ENCODE assay signal across 8 cellular contexts in the genomic region with DNA sequence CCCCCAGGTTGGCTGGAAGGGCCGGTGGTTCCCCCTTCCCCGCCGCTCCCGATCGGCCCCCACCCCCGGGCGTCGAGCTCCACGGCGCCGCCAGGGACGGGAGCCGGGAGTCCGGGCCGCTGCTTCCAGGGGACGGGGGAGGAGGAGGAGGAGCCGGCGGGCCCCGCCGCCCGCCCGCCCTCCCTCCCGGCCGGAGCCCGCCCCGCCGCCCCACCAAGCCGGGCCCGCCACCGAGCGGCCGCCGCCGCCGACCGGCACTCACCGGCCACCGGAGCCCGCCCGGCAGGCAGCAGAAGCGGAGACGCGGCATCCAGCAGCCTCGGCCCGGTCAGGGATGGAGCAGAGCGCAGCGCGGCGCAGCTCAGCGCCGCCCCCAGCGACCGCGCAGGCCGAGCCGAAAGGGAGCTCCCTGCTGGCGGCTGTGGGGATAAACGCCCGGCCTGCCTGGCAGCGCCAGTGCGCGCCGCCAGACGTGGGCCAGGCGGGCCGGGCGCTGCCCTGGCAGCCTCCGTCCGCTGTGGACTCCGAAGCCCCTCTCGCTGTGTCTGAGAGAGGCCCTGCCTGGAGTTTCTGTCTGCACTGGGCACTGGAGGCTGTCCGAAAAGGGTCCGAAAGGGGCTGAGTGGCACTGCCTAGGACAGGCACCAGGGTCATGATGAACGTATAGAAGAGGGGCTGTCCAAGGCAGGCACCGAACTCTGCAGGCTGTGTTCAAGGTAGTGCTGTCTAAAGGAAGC. TPM values are rescaled to one million over a fixed set of nuclear protein-coding genes. Genes with fewer than 3 reads are reported as not detected.
DNase-seq lines count a peak whose midpoint lies in the region; ATAC-seq, FAIRE-seq and TF ChIP-seq lines count a peak whose summit lies in the region.

TSS of gene MYO18A (minus strand) at position 348 of the 737 bp plus-strand sequence. CDS start 13,458 bp downstream, outside the sequence.

- FAIRE-seq in HepG2 (lab: Jason Lieb, UNC) = no peak

- H3K36me3 Mint-ChIP-seq in dendritic cell treated with granulocyte-macrophage colony-stimulating factor and Interleukin-4, amounts not matched to agents 40 ng/mL and 50 ng/mL, for 4 days (ENCODE audit: low read depth) = peaks cover 7% of the 10 kb centered on the region

- H3K36me3 ChIP-seq in ACC112 (ENCODE audit: insufficient read depth, low read length) (no peaks in the 10 kb centered on the region), HepG2 (replicated peaks in 1 of 2; ENCODE audit: control insufficient read depth in 1 of 2, insufficient read depth in 2 of 2, low read length in 2 of 2) (no peaks in the 10 kb centered on the region)

- TF ChIP-seq RAD21 in HepG2 (CRISPR knock-in tag; IDR thresholded peaks at IDR 0.05) = peak; percentile 96

- peak within 1 kb of the TSS; percentile 84 for H3K27ac Mint-ChIP-seq in dendritic cell treated with granulocyte-macrophage colony-stimulating factor and Interleukin-4, amounts not matched to agents 40 ng/mL and 50 ng/mL, for 4 days

- H3K27ac ChIP-seq in ACC112 (ENCODE audit: low read depth, low read length) = no peak within 1 kb of the TSS
- peak within 1 kb of the TSS; percentile 98 for H3K27ac ChIP-seq in HepG2 (ENCODE audit: extremely low read length, insufficient read depth, low read length)

- CTCF ChIA-PET in HepG2 (lab: Yijun Ruan, JAX; ENCODE audit: low intra/inter-chr PET ratio, low total read pairs) = interaction anchor here (1.1 to 2.6 kb wide), 4 partner anchors 28 to 39 kb away, joined by 4 to 40 read pairs (median 6); no protein-coding TSS in a partner anchor

- H3K4me3 ChIP-seq in ACC112 (ENCODE audit: low read depth, low read length) (peak within 1 kb of the TSS; percentile 83), HepG2 (replicated peaks in 1 of 3; ENCODE audit: insufficient read depth in 1 of 3, low read depth in 2 of 3, low read length in 3 of 3) (peak within 1 kb of the TSS; percentile 68 to 88 (median 86))

- DNase-seq in NCI-H460 (ENCODE audit: extremely low read depth, low read depth) (peak; percentile 69), HepG2 (ENCODE audit: low spot score) (peak; percentile 45)
- peak; percentile 62 to 67 for DNase-seq in activated CD4-positive, alpha-beta T cell treated with anti-CD3 and anti-CD28 coated beads, Interleukin-2, amount 50 U/mL, for 24 hours (ENCODE audit: low read depth in 1 of 2, low spot score in 1 of 2)
- DNase-seq in stimulated activated CD4-positive, alpha-beta T cell treated with anti-CD3 and anti-CD28 coated beads, Interleukin-4, amount 100 ng/mL, for 1 hour = peak; percentile 83

- H3K4me1 Mint-ChIP-seq in dendritic cell treated with granulocyte-macrophage colony-stimulating factor and Interleukin-4, amounts not matched to agents 40 ng/mL and 50 ng/mL, for 4 days (ENCODE audit: low read depth) = peaks cover 58% of the 10 kb centered on the region

- TF ChIP-seq CTCF in HepG2 (CRISPR knock-in tag; IDR thresholded peaks at IDR 0.05) = peak; percentile 88

- H3K4me1 ChIP-seq in ACC112 (ENCODE audit: control insufficient read depth, insufficient read depth, low read length, unreplicated experiment) (peaks cover 28% of the 10 kb centered on the region), HepG2 (ENCODE audit: insufficient read depth, low read length) (peaks cover 37% of the 10 kb centered on the region)

- TF ChIP-seq EP300 in HepG2 (IDR thresholded peaks at IDR 0.05; ENCODE audit: low read depth in 2 of 2, low read length in 2 of 2) = no peak
- no peak for TF ChIP-seq EP300 in HepG2 (CRISPR knock-in tag; IDR thresholded peaks at IDR 0.05; ENCODE audit: borderline replicate concordance)

- WGBS in HepG2 (ENCODE audit: low lambda C conversion rate) = no CpG with 5 or more reads among the region's 75 CpGs

- peak within 1 kb of the TSS; percentile 78 for H3K4me3 Mint-ChIP-seq in dendritic cell treated with granulocyte-macrophage colony-stimulating factor and Interleukin-4, amounts not matched to agents 40 ng/mL and 50 ng/mL, for 4 days

- no peak for TF ChIP-seq POLR2A in HepG2 (IDR thresholded peaks at IDR 0.05; ENCODE audit: insufficient read depth in 1 of 2, low read depth in 2 of 2, low read length in 2 of 2)

- in situ Hi-C loops in HepG2 (cut with HindIII; ENCODE audit: extremely low pct_ligation_motif_present, low pct_unique_long_range_greater_than_20kb) = loop anchor here (5.0 kb wide), 1 partner anchor 33 kb away; no protein-coding TSS in a partner anchor

- intact Hi-C loops in dendritic cell treated with granulocyte-macrophage colony-stimulating factor and Interleukin-4, amounts not matched to agents 40 ng/mL and 50 ng/mL, for 4 days (cut with micrococcal nuclease) = loop anchor here (1.0 kb wide), 1 partner anchor 31 kb away; no protein-coding TSS in a partner anchor
- intact Hi-C loops in HepG2 (cut with micrococcal nuclease; ENCODE audit: unreplicated experiment) = no loop called here

- no peaks in the 10 kb centered on the region for H3K9me3 ChIP-seq in HepG2 (ENCODE audit: low read length)

- H3K4me2 ChIP-seq in HepG2 (ENCODE audit: low read depth, low read length) = peak within 1 kb of the TSS; percentile 100

- POLR2A ChIA-PET in HepG2 (lab: Yijun Ruan, JAX) = interaction anchor here (0.9 to 6.6 kb wide), 10 partner anchors 10 to 272 kb away, joined by 3 to 618 read pairs (median 6); partner anchors contain the start of genes NUFIP2 and PHF12

- H3K9ac ChIP-seq in HepG2 (ENCODE audit: insufficient read depth, low read depth, low read length) = peak within 1 kb of the TSS; percentile 84

- BruUV-seq in HepG2 (replicated peaks; lab: Mats Ljungman, UMichigan) = no TSS peak

- ATAC-seq in GM18861 (IDR thresholded peaks at IDR 0.05; ENCODE audit: unreplicated experiment) (peak; percentile 62), HG03159 (IDR thresholded peaks at IDR 0.05; ENCODE audit: unreplicated experiment) (peak; percentile 80), HepG2 (peak; percentile 64)

- H3K79me2 ChIP-seq in ACC112 (ENCODE audit: control insufficient read depth, insufficient read depth, low read length, unreplicated experiment) = no peaks in the 10 kb centered on the region
- peaks cover 26% of the 10 kb centered on the region for H3K79me2 ChIP-seq in HepG2 (ENCODE audit: insufficient read depth, low read length)

- no peaks in the 10 kb centered on the region for H3K9me3 Mint-ChIP-seq in dendritic cell treated with granulocyte-macrophage colony-stimulating factor and Interleukin-4, amounts not matched to agents 40 ng/mL and 50 ng/mL, for 4 days

- H3K27me3 ChIP-seq in ACC112 (ENCODE audit: insufficient read depth, low read length) (no peaks in the 10 kb centered on the region), HepG2 (ENCODE audit: control insufficient read depth in 1 of 2, insufficient read depth in 2 of 2, low read length in 2 of 2) (no peaks in the 10 kb centered on the region; a peak in 1 of 5 replicates)

- H4K20me1 ChIP-seq in HepG2 (ENCODE audit: insufficient read depth, low read length) = no peaks in the 10 kb centered on the region

- peaks cover 11% of the 10 kb centered on the region for H3K27me3 Mint-ChIP-seq in dendritic cell treated with granulocyte-macrophage colony-stimulating factor and Interleukin-4, amounts not matched to agents 40 ng/mL and 50 ng/mL, for 4 days

- H2AFZ ChIP-seq in ACC112 (ENCODE audit: low read length, unreplicated experiment) = peak within 1 kb of the TSS; percentile 90
- H2AFZ ChIP-seq in HepG2 (ENCODE audit: low read length) = no peak within 1 kb of the TSS

TF ChIP-seq in HepG2, 621 proteins besides CTCF, POLR2A, EP300 and RAD21 (continues in another document):
- TF ChIP-seq ZNF549 (CRISPR knock-in tag; IDR thresholded peaks at IDR 0.05) (no peak), ZNF569 (CRISPR knock-in tag; IDR thresholded peaks at IDR 0.05; ENCODE audit: borderline replicate concordance) (no peak), POGZ (CRISPR knock-in tag; IDR thresholded peaks at IDR 0.05) (no peak), ZNF672 (CRISPR knock-in tag; IDR thresholded peaks at IDR 0.05) (no peak)
- TF ChIP-seq, protein P1, sequence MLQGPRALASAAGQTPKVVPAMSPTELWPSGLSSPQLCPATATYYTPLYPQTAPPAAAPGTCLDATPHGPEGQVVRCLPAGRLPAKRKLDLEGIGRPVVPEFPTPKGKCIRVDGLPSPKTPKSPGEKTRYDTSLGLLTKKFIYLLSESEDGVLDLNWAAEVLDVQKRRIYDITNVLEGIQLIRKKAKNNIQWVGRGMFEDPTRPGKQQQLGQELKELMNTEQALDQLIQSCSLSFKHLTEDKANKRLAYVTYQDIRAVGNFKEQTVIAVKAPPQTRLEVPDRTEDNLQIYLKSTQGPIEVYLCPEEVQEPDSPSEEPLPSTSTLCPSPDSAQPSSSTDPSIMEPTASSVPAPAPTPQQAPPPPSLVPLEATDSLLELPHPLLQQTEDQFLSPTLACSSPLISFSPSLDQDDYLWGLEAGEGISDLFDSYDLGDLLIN (CRISPR knock-in tag; IDR thresholded peaks at IDR 0.05; ENCODE audit: borderline replicate concordance) = no peak

RNA-seq across cellular contexts. Expression of gene MYO18A, which starts in this region (rescaled TPM):
- total RNA-seq in NCI-H460 (2014; rRNA removed; shearing (Covaris generic)) = 10.6 and 10.9 TPM in 2 replicates
- polyA plus RNA-seq in NCI-H460 (2014; cell fraction: nucleus; rRNA removed) = 19.8 and 24.7 TPM in 2 replicates
- 21.2 and 24.8 TPM in 2 replicates for total RNA-seq in HepG2 (2016; rRNA removed; fragmentation: Illumina TruSeq; extraction: Trizol)
- total RNA-seq in HepG2 (2016; cell fraction: cytosol; rRNA removed; fragmentation: Illumina TruSeq; extraction: Trizol; ENCODE audit: low read depth) = 4.9 and 7.5 TPM in 2 replicates
- total RNA-seq in HepG2 (2016; cell fraction: insoluble cytoplasmic fraction; rRNA removed; fragmentation: Illumina TruSeq; extraction: Trizol) = 16.3 and 25.6 TPM in 2 replicates
- total RNA-seq in HepG2 (2016; cell fraction: membrane; rRNA removed; fragmentation: Illumina TruSeq; extraction: Trizol) = 5.8 and 6.0 TPM in 2 replicates
- 24.8 and 30.3 TPM in 2 replicates for total RNA-seq in HepG2 (2016; cell fraction: nucleus; rRNA removed; fragmentation: Illumina TruSeq; extraction: Trizol)
- polyA plus RNA-seq in HepG2 (2011; rRNA removed) = 16.8 and 23.2 TPM in 2 replicates
- polyA plus RNA-seq in HepG2 (2011; cell fraction: cytosol; rRNA removed) = 8.3 and 9.6 TPM in 2 replicates
- 155 and 159 TPM in 2 replicates for polyA plus RNA-seq in HepG2 (2011; cell fraction: nucleus; rRNA removed)
- polyA plus RNA-seq in HepG2 (2012) = 42.0 and 44.5 TPM in 2 replicates
- 0.96 and 1.4 TPM in 2 replicates for polyA plus RNA-seq in HepG2 (2016; cell fraction: cytosol; fragmentation: Illumina TruSeq; extraction: Trizol; ENCODE audit: low read depth)
- polyA plus RNA-seq in HepG2 (2016; cell fraction: insoluble cytoplasmic fraction; fragmentation: Illumina TruSeq; extraction: Trizol; ENCODE audit: low read depth) = 16.0 and 20.4 TPM in 2 replicates
- 2.4 and 3.0 TPM in 2 replicates for polyA plus RNA-seq in HepG2 (2016; cell fraction: membrane; fragmentation: Illumina TruSeq; extraction: Trizol; ENCODE audit: low read depth)
- polyA plus RNA-seq in HepG2 (2016; cell fraction: nucleus; fragmentation: Illumina TruSeq; extraction: Trizol; ENCODE audit: insufficient read depth, low read depth) = 72.8 and 77.7 TPM in 2 replicates
- polyA minus RNA-seq in HepG2 (2011; rRNA and poly(A)+ RNA removed; ENCODE audit: low replicate concordance) = 39.4 and 67.1 TPM in 2 replicates
- 13.7 and 17.4 TPM in 2 replicates for polyA minus RNA-seq in HepG2 (2011; cell fraction: cytosol; rRNA and poly(A)+ RNA removed)
- 65.8 and 83.4 TPM in 2 replicates for polyA minus RNA-seq in HepG2 (2011; cell fraction: nucleus; rRNA and poly(A)+ RNA removed)
